ENCODE assay signal across 1 cellular context in the genomic region with DNA sequence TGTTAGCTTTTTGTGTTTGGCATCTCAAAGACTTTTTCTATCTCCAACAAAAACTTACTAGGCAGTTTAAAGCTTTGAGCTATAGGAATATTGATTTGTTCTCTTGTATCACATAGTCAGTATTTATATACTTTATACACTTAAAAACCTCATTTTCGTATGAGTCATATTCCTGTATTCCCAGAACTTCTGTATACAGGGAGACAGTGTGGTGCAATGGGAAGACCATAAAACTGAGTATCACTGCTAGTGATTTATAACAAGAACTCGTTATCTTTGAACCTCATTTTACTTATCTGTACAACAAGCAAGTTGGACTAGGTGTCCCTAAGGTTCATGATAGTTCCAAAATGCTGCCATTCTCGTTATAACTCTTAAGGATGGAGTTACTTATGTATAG.
TF ChIP-seq lines count a peak whose summit lies in the region.

No MANE protein-coding gene starts in this region.

TF ChIP-seq in GM12878, 131 proteins besides CTCF, POLR2A, EP300 and RAD21:
- TF ChIP-seq, protein P1, sequence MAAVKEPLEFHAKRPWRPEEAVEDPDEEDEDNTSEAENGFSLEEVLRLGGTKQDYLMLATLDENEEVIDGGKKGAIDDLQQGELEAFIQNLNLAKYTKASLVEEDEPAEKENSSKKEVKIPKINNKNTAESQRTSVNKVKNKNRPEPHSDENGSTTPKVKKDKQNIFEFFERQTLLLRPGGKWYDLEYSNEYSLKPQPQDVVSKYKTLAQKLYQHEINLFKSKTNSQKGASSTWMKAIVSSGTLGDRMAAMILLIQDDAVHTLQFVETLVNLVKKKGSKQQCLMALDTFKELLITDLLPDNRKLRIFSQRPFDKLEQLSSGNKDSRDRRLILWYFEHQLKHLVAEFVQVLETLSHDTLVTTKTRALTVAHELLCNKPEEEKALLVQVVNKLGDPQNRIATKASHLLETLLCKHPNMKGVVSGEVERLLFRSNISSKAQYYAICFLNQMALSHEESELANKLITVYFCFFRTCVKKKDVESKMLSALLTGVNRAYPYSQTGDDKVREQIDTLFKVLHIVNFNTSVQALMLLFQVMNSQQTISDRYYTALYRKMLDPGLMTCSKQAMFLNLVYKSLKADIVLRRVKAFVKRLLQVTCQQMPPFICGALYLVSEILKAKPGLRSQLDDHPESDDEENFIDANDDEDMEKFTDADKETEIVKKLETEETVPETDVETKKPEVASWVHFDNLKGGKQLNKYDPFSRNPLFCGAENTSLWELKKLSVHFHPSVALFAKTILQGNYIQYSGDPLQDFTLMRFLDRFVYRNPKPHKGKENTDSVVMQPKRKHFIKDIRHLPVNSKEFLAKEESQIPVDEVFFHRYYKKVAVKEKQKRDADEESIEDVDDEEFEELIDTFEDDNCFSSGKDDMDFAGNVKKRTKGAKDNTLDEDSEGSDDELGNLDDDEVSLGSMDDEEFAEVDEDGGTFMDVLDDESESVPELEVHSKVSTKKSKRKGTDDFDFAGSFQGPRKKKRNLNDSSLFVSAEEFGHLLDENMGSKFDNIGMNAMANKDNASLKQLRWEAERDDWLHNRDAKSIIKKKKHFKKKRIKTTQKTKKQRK (IDR thresholded peaks at IDR 0.05; ENCODE audit: low read depth, low read length) = no peak
- no peak for TF ChIP-seq NR2F1 (conservative IDR thresholded peaks at IDR 0.05)
- no peak for TF ChIP-seq ZNF274 (IDR thresholded peaks at IDR 0.05; ENCODE audit: insufficient read depth, insufficient read length)
- no peak for TF ChIP-seq STAT3 (IDR thresholded peaks at IDR 0.05; ENCODE audit: low read depth, low read length)
- TF ChIP-seq, protein P2, sequence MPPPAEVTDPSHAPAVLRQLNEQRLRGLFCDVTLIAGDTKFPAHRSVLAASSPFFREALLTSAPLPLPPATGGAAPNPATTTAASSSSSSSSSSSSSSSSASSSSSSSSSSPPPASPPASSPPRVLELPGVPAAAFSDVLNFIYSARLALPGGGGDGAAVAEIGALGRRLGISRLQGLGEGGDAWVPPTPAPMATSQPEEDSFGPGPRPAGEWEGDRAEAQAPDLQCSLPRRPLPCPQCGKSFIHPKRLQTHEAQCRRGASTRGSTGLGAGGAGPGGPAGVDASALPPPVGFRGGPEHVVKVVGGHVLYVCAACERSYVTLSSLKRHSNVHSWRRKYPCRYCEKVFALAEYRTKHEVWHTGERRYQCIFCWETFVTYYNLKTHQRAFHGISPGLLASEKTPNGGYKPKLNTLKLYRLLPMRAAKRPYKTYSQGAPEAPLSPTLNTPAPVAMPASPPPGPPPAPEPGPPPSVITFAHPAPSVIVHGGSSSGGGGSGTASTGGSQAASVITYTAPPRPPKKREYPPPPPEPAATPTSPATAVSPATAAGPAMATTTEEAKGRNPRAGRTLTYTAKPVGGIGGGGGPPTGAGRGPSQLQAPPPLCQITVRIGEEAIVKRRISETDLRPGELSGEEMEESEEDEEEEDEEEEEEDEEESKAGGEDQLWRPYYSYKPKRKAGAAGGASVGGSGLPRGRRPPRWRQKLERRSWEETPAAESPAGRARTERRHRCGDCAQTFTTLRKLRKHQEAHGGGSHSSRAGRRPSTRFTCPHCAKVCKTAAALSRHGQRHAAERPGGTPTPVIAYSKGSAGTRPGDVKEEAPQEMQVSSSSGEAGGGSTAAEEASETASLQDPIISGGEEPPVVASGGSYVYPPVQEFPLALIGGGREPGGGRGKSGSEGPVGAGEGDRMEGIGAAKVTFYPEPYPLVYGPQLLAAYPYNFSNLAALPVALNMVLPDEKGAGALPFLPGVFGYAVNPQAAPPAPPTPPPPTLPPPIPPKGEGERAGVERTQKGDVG (CRISPR knock-in tag; IDR thresholded peaks at IDR 0.05) = no peak
- no peak for TF ChIP-seq RB1 (IDR thresholded peaks at IDR 0.05; ENCODE audit: borderline replicate concordance)
- no peak for TF ChIP-seq SMC3 (IDR thresholded peaks at IDR 0.05; ENCODE audit: borderline replicate concordance, low read length)
- no peak for TF ChIP-seq POLR2AphosphoS5 (IDR thresholded peaks at IDR 0.05; ENCODE audit: low read length)
- TF ChIP-seq, protein P3, sequence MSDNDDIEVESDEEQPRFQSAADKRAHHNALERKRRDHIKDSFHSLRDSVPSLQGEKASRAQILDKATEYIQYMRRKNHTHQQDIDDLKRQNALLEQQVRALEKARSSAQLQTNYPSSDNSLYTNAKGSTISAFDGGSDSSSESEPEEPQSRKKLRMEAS (IDR thresholded peaks at IDR 0.05; ENCODE audit: low read depth, low read length) = no peak
- TF ChIP-seq, protein P4, sequence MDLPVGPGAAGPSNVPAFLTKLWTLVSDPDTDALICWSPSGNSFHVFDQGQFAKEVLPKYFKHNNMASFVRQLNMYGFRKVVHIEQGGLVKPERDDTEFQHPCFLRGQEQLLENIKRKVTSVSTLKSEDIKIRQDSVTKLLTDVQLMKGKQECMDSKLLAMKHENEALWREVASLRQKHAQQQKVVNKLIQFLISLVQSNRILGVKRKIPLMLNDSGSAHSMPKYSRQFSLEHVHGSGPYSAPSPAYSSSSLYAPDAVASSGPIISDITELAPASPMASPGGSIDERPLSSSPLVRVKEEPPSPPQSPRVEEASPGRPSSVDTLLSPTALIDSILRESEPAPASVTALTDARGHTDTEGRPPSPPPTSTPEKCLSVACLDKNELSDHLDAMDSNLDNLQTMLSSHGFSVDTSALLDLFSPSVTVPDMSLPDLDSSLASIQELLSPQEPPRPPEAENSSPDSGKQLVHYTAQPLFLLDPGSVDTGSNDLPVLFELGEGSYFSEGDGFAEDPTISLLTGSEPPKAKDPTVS (IDR thresholded peaks at IDR 0.05; ENCODE audit: low read depth, low read length) = no peak
- TF ChIP-seq, protein P5, sequence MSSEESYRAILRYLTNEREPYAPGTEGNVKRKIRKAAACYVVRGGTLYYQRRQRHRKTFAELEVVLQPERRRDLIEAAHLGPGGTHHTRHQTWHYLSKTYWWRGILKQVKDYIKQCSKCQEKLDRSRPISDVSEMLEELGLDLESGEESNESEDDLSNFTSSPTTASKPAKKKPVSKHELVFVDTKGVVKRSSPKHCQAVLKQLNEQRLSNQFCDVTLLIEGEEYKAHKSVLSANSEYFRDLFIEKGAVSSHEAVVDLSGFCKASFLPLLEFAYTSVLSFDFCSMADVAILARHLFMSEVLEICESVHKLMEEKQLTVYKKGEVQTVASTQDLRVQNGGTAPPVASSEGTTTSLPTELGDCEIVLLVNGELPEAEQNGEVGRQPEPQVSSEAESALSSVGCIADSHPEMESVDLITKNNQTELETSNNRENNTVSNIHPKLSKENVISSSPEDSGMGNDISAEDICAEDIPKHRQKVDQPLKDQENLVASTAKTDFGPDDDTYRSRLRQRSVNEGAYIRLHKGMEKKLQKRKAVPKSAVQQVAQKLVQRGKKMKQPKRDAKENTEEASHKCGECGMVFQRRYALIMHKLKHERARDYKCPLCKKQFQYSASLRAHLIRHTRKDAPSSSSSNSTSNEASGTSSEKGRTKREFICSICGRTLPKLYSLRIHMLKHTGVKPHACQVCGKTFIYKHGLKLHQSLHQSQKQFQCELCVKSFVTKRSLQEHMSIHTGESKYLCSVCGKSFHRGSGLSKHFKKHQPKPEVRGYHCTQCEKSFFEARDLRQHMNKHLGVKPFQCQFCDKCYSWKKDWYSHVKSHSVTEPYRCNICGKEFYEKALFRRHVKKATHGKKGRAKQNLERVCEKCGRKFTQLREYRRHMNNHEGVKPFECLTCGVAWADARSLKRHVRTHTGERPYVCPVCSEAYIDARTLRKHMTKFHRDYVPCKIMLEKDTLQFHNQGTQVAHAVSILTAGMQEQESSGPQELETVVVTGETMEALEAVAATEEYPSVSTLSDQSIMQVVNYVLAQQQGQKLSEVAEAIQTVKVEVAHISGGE (CRISPR knock-in tag; IDR thresholded peaks at IDR 0.05) = no peak
- TF ChIP-seq, protein P6, sequence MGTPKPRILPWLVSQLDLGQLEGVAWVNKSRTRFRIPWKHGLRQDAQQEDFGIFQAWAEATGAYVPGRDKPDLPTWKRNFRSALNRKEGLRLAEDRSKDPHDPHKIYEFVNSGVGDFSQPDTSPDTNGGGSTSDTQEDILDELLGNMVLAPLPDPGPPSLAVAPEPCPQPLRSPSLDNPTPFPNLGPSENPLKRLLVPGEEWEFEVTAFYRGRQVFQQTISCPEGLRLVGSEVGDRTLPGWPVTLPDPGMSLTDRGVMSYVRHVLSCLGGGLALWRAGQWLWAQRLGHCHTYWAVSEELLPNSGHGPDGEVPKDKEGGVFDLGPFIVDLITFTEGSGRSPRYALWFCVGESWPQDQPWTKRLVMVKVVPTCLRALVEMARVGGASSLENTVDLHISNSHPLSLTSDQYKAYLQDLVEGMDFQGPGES (IDR thresholded peaks at IDR 0.05) = no peak
- TF ChIP-seq MEF2B (IDR thresholded peaks at IDR 0.05; ENCODE audit: partially characterized antibody, poor library complexity, severe bottlenecking) = no peak
- TF ChIP-seq SIN3A (IDR thresholded peaks at IDR 0.05; ENCODE audit: low read depth, low read length) = no peak
- TF ChIP-seq, protein P7, sequence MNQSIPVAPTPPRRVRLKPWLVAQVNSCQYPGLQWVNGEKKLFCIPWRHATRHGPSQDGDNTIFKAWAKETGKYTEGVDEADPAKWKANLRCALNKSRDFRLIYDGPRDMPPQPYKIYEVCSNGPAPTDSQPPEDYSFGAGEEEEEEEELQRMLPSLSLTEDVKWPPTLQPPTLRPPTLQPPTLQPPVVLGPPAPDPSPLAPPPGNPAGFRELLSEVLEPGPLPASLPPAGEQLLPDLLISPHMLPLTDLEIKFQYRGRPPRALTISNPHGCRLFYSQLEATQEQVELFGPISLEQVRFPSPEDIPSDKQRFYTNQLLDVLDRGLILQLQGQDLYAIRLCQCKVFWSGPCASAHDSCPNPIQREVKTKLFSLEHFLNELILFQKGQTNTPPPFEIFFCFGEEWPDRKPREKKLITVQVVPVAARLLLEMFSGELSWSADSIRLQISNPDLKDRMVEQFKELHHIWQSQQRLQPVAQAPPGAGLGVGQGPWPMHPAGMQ (IDR thresholded peaks at IDR 0.05; ENCODE audit: borderline replicate concordance) = no peak
- TF ChIP-seq SP1 (IDR thresholded peaks at IDR 0.05; ENCODE audit: low read depth, low read length) = no peak
